13 cellular contexts compared by ENCODE assay signal in genomic region chr2:134148172-134148571, GRCh38.
"Had no signal": no experiment of that assay in that cellular context is flagged by ENCODE, and none has a peak within 500 bp of the region (broad histone marks: within the 10 kb centered on the region; RNA-seq: fewer than 3 reads in every experiment).

No MANE protein-coding gene starts in this region.

- H3K27me3 Mint-ChIP-seq: naive thymus-derived CD4-positive, alpha-beta T cell had no signal

- H3K4me3 Mint-ChIP-seq: activated naive CD4-positive, alpha-beta T cell treated with anti-CD3 and anti-CD28 coated beads for 36 hours; endodermal cell; naive thymus-derived CD4-positive, alpha-beta T cell had no signal

- DNase-seq: activated CD4-positive, alpha-beta T cell treated with anti-CD3 and anti-CD28 coated beads, Interleukin-2, amount 50 U/mL, for 1 hour; activated CD4-positive, CD25-positive, alpha-beta regulatory T cell; activated CD8-positive, alpha-beta memory T cell treated with anti-CD3 and anti-CD28 coated beads for 24 hours; activated naive CD4-positive, alpha-beta T cell treated with anti-CD3 and anti-CD28 coated beads for 36 hours; dermis blood vessel endothelial cell; endodermal cell; erythroblast; left colon; lower lobe of right lung; naive thymus-derived CD4-positive, alpha-beta T cell; ovary; right lobe of liver; T-helper 2 cell had no signal

- H3K27ac Mint-ChIP-seq: activated naive CD4-positive, alpha-beta T cell treated with anti-CD3 and anti-CD28 coated beads for 36 hours; endodermal cell had no signal

- ATAC-seq: left colon; lower lobe of right lung; naive thymus-derived CD4-positive, alpha-beta T cell; right lobe of liver had no signal

- H3K9me3 Mint-ChIP-seq: activated naive CD4-positive, alpha-beta T cell treated with anti-CD3 and anti-CD28 coated beads for 36 hours; endodermal cell had no signal
